25 cellular contexts compared by ENCODE assay signal in genomic region chr15:100937171-100937570, GRCh38. TPM values are rescaled to one million over a fixed set of nuclear protein-coding genes. Genes with fewer than 3 reads are reported as not detected.
"Had no signal": no experiment of that assay in that cellular context is flagged by ENCODE, and none has a peak within 500 bp of the region (broad histone marks: within the 10 kb centered on the region; RNA-seq: fewer than 3 reads in every experiment).

No MANE protein-coding gene starts in this region.

- H3K9me3 Mint-ChIP-seq: endodermal cell, memory B cell, mesothelial cell of epicardium, natural killer cell, neural crest cell, type B pancreatic cell had no signal

- H3K4me1 ChIP-seq: left ventricle myocardium inferior, suprapubic skin, thyroid gland had no signal

- H3K4me3 Mint-ChIP-seq: endodermal cell, memory B cell, mesothelial cell of epicardium, natural killer cell, neural crest cell, type B pancreatic cell had no signal

- H3K36me3 Mint-ChIP-seq: mesothelial cell of epicardium, natural killer cell, type B pancreatic cell had no signal

- H3K36me3 ChIP-seq: left ventricle myocardium inferior, lower lobe of right lung, ovary, suprapubic skin, thyroid gland had no signal

- DNase-seq: effector CD4-positive, alpha-beta T cell; endodermal cell; erythroblast; foreskin melanocyte; head of caudate nucleus; kidney; left cardiac atrium; left ventricle myocardium inferior; lower lobe of right lung; natural killer cell; nucleus accumbens; ovary; right cardiac atrium; small intestine; stimulated activated CD4-positive, alpha-beta T cell treated with anti-CD3 and anti-CD28 coated beads, Interleukin-12 subunit alpha, Interleukin-12 subunit beta, amount 100 ng/mL, for 4 hours; stimulated activated CD4-positive, alpha-beta T cell treated with anti-CD3 and anti-CD28 coated beads, Interleukin-2, amount 100 ng/mL, for 48 hours; stimulated activated naive CD8-positive, alpha-beta T cell treated with anti-CD3 and anti-CD28 coated beads, Interleukin-15, Interleukin-2, amounts not matched to agents 100 U/mL and 50 U/mL, for 24 hours; thyroid gland had no signal

- H3K27ac ChIP-seq: hepatocyte, left ventricle myocardium inferior, lower lobe of right lung, ovary, suprapubic skin, thyroid gland had no signal

- H3K4me1 Mint-ChIP-seq: endodermal cell, mesothelial cell of epicardium, natural killer cell, neural crest cell had no signal

- H3K27ac Mint-ChIP-seq: endodermal cell, memory B cell, mesothelial cell of epicardium, natural killer cell, type B pancreatic cell had no signal

- H3K27me3 Mint-ChIP-seq: memory B cell had no signal

- H3K4me3 ChIP-seq: hepatocyte, left ventricle myocardium inferior, lower lobe of right lung, ovary, suprapubic skin, thyroid gland had no signal

- ATAC-seq: left cardiac atrium; lower lobe of right lung; natural killer cell; right cardiac atrium; stimulated activated naive CD8-positive, alpha-beta T cell treated with anti-CD3 and anti-CD28 coated beads, Interleukin-15, Interleukin-2, amounts not matched to agents 100 U/mL and 50 U/mL, for 24 hours had no signal

- H3K9me3 ChIP-seq: lower lobe of right lung, ovary, suprapubic skin, thyroid gland had no signal

RNA-seq across cellular contexts. Expression of gene ALDH1A3, which starts 57.5 kb away (rescaled TPM):
- total RNA-seq: mesothelial cell of epicardium, myocyte, natural killer cell had no signal
